ENCODE assay signal across 1 cellular context in the genomic region with DNA sequence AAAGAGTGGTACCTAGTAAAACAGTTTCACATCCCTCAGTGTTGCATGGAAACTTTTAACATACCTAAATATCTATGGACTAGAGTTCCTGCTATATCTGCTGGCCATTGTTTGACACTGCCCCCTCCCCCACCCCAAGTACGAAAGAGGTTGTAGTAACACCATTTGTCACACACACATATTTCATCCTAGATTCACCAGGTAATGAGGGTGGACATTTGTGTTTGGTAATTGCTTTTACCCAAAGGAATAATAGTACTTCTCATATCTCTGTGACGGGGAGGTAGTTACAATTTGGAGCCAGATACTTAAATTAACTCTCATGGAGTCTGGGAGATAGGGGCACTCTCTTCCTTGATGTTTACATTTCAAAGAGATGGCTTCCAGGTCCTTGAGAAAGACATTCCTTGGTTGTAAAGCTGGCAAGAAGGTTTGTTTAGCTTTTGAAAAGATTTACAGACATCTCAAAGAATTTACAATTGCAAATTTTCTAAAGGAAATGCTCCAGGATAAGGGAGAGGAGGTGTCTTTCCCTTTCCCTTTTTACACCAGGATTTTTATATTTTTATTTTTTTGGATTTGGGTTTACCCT.
TF ChIP-seq lines count a peak whose summit lies in the region.

No MANE protein-coding gene starts in this region.

TF ChIP-seq in SK-N-SH, 30 proteins besides CTCF, POLR2A, EP300 and RAD21 (continued from another document):
- TF ChIP-seq, protein P1, sequence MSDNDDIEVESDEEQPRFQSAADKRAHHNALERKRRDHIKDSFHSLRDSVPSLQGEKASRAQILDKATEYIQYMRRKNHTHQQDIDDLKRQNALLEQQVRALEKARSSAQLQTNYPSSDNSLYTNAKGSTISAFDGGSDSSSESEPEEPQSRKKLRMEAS (IDR thresholded peaks at IDR 0.05; ENCODE audit: low read depth): no peak
- TF ChIP-seq, protein P2, sequence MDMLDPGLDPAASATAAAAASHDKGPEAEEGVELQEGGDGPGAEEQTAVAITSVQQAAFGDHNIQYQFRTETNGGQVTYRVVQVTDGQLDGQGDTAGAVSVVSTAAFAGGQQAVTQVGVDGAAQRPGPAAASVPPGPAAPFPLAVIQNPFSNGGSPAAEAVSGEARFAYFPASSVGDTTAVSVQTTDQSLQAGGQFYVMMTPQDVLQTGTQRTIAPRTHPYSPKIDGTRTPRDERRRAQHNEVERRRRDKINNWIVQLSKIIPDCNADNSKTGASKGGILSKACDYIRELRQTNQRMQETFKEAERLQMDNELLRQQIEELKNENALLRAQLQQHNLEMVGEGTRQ (IDR thresholded peaks at IDR 0.05; ENCODE audit: borderline replicate concordance, low read depth, low read length): no peak
- TF ChIP-seq POLR2AphosphoS5 (IDR thresholded peaks at IDR 0.05; ENCODE audit: low read depth, low read length) (no peak), JUND (IDR thresholded peaks at IDR 0.05) (no peak), GATA2 (CRISPR knock-in tag; IDR thresholded peaks at IDR 0.05) (no peak), NFIC (IDR thresholded peaks at IDR 0.05; ENCODE audit: borderline replicate concordance) (no peak)
